Comparison of ENCODE assay signal across 8 cellular contexts in genomic region chr3:183636221-183637105, GRCh38. TPM values are rescaled to one million over a fixed set of nuclear protein-coding genes. Genes with fewer than 3 reads are reported as not detected.
DNase-seq lines count a peak whose midpoint lies in the region; ATAC-seq lines count a peak whose summit lies in the region.

No MANE protein-coding gene starts in this region.

- peak overlapping the region; percentile 97 to 98 for H3K27ac Mint-ChIP-seq in effector memory CD8-positive, alpha-beta T cell

- peak overlapping the region; percentile 87 to 92 for H3K4me3 Mint-ChIP-seq in effector memory CD8-positive, alpha-beta T cell

- peaks cover 22 to 29% of the 10 kb centered on the region in 2 donors for H3K4me1 Mint-ChIP-seq in effector memory CD8-positive, alpha-beta T cell (ENCODE audit: low read depth in 2 of 2)

- H3K9me3 Mint-ChIP-seq in effector memory CD8-positive, alpha-beta T cell = no peaks in the 10 kb centered on the region

- peaks cover 45% of the 10 kb centered on the region for H3K36me3 Mint-ChIP-seq in effector memory CD8-positive, alpha-beta T cell (ENCODE audit: insufficient read depth)

- peak; percentile 100 for DNase-seq in COR-L47 (lab: John Stamatoyannopoulos, UW)
- DNase-seq in HT1080 (ENCODE audit: low read depth) = peak; percentile 98
- peak; percentile 99 to 100 for DNase-seq in NOMO-1 (lab: John Stamatoyannopoulos, UW; ENCODE audit: unreplicated experiment in 2 of 2)
- peak; percentile 62 to 81 (median 73) for DNase-seq in activated CD8-positive, alpha-beta memory T cell treated with anti-CD3 and anti-CD28 coated beads for 48 hours (ENCODE audit: low read depth in 2 of 3, low spot score in 2 of 3)
- peak; percentile 86 to 89 (median 87) for DNase-seq in effector memory CD8-positive, alpha-beta T cell
- peak; percentile 98 for DNase-seq in medulla oblongata (ENCODE audit: extremely low spot score)
- DNase-seq in stimulated activated CD4-positive, alpha-beta T cell treated with anti-CD3 and anti-CD28 coated beads, TNF-alpha, amount 100 ng/mL, for 48 hours (ENCODE audit: low read depth in 3 of 3) = peak; percentile 79 to 88 (median 87)

- H3K27me3 Mint-ChIP-seq in effector memory CD8-positive, alpha-beta T cell = no peaks in the 10 kb centered on the region

- peak; percentile 78 for ATAC-seq in GM21367 (IDR thresholded peaks at IDR 0.05; ENCODE audit: unreplicated experiment)
- peak; percentile 71 for ATAC-seq in effector memory CD8-positive, alpha-beta T cell (replicated peaks)

RNA-seq across cellular contexts. Expression of gene KLHL24, which starts 1.0 kb away (rescaled TPM):
- 12.2 and 16.7 TPM in 2 replicates for total RNA-seq in HT1080 (2014; rRNA removed; shearing (Covaris generic))
- polyA plus RNA-seq in HT1080 (2015; cell fraction: cytosol; rRNA removed) = 16.8 and 24.8 TPM in 2 replicates
- polyA plus RNA-seq in HT1080 (2015; cell fraction: nucleus; rRNA removed) = 33.7 and 45.5 TPM in 2 replicates

Comparison
In these comparisons a context has a peak if more than half of its experiments do, and no peak if none do; other contexts are left out.
1. Peak in every context shown above with its lines: DNase-seq and ATAC-seq.